25 cellular contexts compared by ENCODE assay signal in genomic region chr12:27838543-27838942, GRCh38. TPM values are rescaled to one million over a fixed set of nuclear protein-coding genes. Genes with fewer than 3 reads are reported as not detected.
"Had no signal": no experiment of that assay in that cellular context is flagged by ENCODE, and none has a peak within 500 bp of the region (broad histone marks: within the 10 kb centered on the region; RNA-seq: fewer than 3 reads in every experiment).

No MANE protein-coding gene starts in this region.

- H3K4me3 ChIP-seq: cardiac muscle cell, Peyer's patch, SJCRH30 had no signal

- H3K4me1 ChIP-seq: Peyer's patch had no signal

- H3K9ac ChIP-seq: KMS-11 had no signal

- ATAC-seq: activated CD4-positive, alpha-beta T cell treated with anti-CD3 and anti-CD28 coated beads for 36 hours; T-cell had no signal

- DNase-seq: activated CD4-positive, alpha-beta memory T cell treated with anti-CD3 and anti-CD28 coated beads, Interleukin-2, amount 10 ng/mL, durations not matched to agents 7 days and 5 days; activated CD4-positive, alpha-beta T cell treated with anti-CD3 and anti-CD28 coated beads for 36 hours; activated CD4-positive, alpha-beta T cell treated with anti-CD3 and anti-CD28 coated beads, Interleukin-2, amount 50 U/mL, for 1 hour; activated gamma-delta T cell treated with Interleukin-2 at 50 U/mL for 16 hours; activated naive CD4-positive, alpha-beta T cell treated with anti-CD3 and anti-CD28 coated beads, Interleukin-2, amount 10 ng/mL, durations not matched to agents 7 days and 5 days; activated naive CD8-positive, alpha-beta T cell treated with anti-CD3 and anti-CD28 coated beads for 36 hours; activated T-cell treated with anti-CD3 and anti-CD28 coated beads for 4 hours; activated T-cell treated with anti-CD3 and anti-CD28 coated beads, Interleukin-2, amount 50 U/mL, for 48 hours; brain microvascular endothelial cell; NCI-H1092; NCI-H1417; NCI-H1930; NCI-H2171; NCI-H2227 treated with DMSO at 0.1 percent for 48 hours; NCI-H446 treated with DMSO at 0.1 percent for 48 hours; NCI-H524 treated with DMSO at 0.1 percent for 48 hours; NCI-H774; Peyer's patch; Right ventricle myocardium superior; SJCRH30; T-cell; WERI-Rb-1 had no signal

- H3K27me3 ChIP-seq: brain microvascular endothelial cell, cardiac muscle cell, Peyer's patch, SJCRH30 had no signal

- H3K9me3 ChIP-seq: Peyer's patch had no signal

- H3K4me2 ChIP-seq: KMS-11 had no signal

- H3K36me3 ChIP-seq: brain microvascular endothelial cell, cardiac muscle cell, Peyer's patch, SJCRH30, WERI-Rb-1 had no signal

- H3K27ac ChIP-seq: brain microvascular endothelial cell, cardiac muscle cell, KMS-11, Peyer's patch, RWPE1, SJCRH30, WERI-Rb-1 had no signal

RNA-seq across cellular contexts. Expression of gene MANSC4, which starts 58.5 kb away (rescaled TPM):
- polyA plus RNA-seq: cardiac muscle cell had no signal
